20 cellular contexts compared by ENCODE assay signal in the genomic region with DNA sequence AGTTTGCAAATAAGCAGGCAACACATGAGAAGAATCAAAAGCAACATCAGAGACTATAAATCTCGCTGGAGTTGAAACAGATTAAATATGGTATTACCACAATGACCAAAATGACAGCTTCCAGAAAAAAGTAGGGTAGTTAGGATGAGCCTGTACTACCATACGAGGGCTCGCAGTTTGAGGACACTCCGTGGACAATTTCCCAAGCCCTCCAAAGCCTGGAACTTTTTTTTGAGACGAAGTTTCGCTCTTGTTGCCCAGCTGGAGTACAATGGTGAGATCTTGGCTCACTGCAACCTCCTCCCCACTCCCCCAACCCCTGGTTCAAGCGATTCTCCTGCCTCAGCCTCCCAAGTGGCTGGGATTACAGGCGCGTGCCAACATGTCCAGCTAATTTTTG. TPM values are rescaled to one million over a fixed set of nuclear protein-coding genes. Genes with fewer than 3 reads are reported as not detected.
A peak's percentile ranks its signal among the peaks of the same experiment; 100 is the strongest.
DNase-seq lines count a peak whose midpoint lies in the region; ATAC-seq and TF ChIP-seq lines count a peak whose summit lies in the region.
"Had no signal": no experiment of that assay in that cellular context is flagged by ENCODE, and none has a peak within 500 bp of the region (broad histone marks: within the 10 kb centered on the region; RNA-seq: fewer than 3 reads in every experiment).

No MANE protein-coding gene starts in this region.

- H3K36me3 ChIP-seq in kidney epithelial cell (ENCODE audit: control insufficient read depth, insufficient read depth, low read length) (no peaks in the 10 kb centered on the region), skeletal muscle satellite cell (ENCODE audit: insufficient read depth, low read length) (no peaks in the 10 kb centered on the region)
- H3K36me3 ChIP-seq: esophagus squamous epithelium, left lung had no signal

- no peak overlapping the region for H3K27ac Mint-ChIP-seq in HFFc6
- H3K27ac Mint-ChIP-seq: naive thymus-derived CD4-positive, alpha-beta T cell had no signal

- H3K4me3 Mint-ChIP-seq in HFFc6 = peak overlapping the region; percentile 84
- H3K4me3 Mint-ChIP-seq: naive thymus-derived CD4-positive, alpha-beta T cell had no signal

- in situ Hi-C loops in GM13977 (cut with MboI; ENCODE audit: low pct_unique_long_range_greater_than_20kb, low sequenced_read_pairs, unreplicated experiment) = no loop called here

- TF ChIP-seq CTCF in HFFc6 (IDR thresholded peaks at IDR 0.05) (no peak), choroid plexus epithelial cell (conservative IDR thresholded peaks at IDR 0.05; ENCODE audit: low read depth, low read length) (no peak), kidney epithelial cell (IDR thresholded peaks at IDR 0.05; ENCODE audit: insufficient read depth, low read length, poor library complexity, severe bottlenecking) (no peak), GM13977 (IDR thresholded peaks at IDR 0.05; ENCODE audit: extremely low read depth, insufficient read depth, missing control alignments) (no peak)

- peaks cover 41% of the 10 kb centered on the region for H3K4me1 Mint-ChIP-seq in HFFc6 (ENCODE audit: low read depth)

- peak overlapping the region; percentile 73 for H3K4me2 ChIP-seq in skeletal muscle satellite cell (ENCODE audit: low read length)

- H3K36me3 Mint-ChIP-seq in HFFc6 (ENCODE audit: low read depth) = no peaks in the 10 kb centered on the region

- no peak for DNase-seq in HFFc6
- DNase-seq in choroid plexus epithelial cell (ENCODE audit: low read depth) = no peak
- no peak for DNase-seq in kidney epithelial cell (ENCODE audit: low read depth)
- DNase-seq in RPMI8226 = no peak
- no peak for DNase-seq in NCI-H2227 (lab: John Stamatoyannopoulos, UW; ENCODE audit: unreplicated experiment)
- no peak for DNase-seq in GM13977 (ENCODE audit: low spot score)
- DNase-seq: activated CD4-positive, alpha-beta T cell treated with anti-CD3 and anti-CD28 coated beads for 1 hour; activated naive CD4-positive, alpha-beta T cell treated with Interleukin-2 at 50 U/mL for 16 hours; AML-193; esophagus squamous epithelium; GDM1; naive thymus-derived CD4-positive, alpha-beta T cell; NCI-H146; NCI-H226; NK-92 treated with Interleukin-12 subunit alpha and Interleukin-12 subunit beta, amount 100 ng/mL, for 24 hours; SHP77; substantia nigra had no signal

- H3K27me3 ChIP-seq in kidney epithelial cell (ENCODE audit: control insufficient read depth, insufficient read depth, low read length) (no peaks in the 10 kb centered on the region), skeletal muscle satellite cell (ENCODE audit: control insufficient read depth, insufficient read depth, low read length) (no peaks in the 10 kb centered on the region)
- H3K27me3 ChIP-seq: esophagus squamous epithelium, left lung had no signal

- ATAC-seq in HG03095 (IDR thresholded peaks at IDR 0.05; ENCODE audit: unreplicated experiment) = no peak
- ATAC-seq: naive thymus-derived CD4-positive, alpha-beta T cell had no signal

- H3K9me3 Mint-ChIP-seq in HFFc6 = no peaks in the 10 kb centered on the region

- peaks cover 35% of the 10 kb centered on the region for H3K4me1 ChIP-seq in skeletal muscle satellite cell (ENCODE audit: control insufficient read depth, insufficient read depth, low read length)

- H3K4me3 ChIP-seq in choroid plexus epithelial cell (ENCODE audit: low read depth, low read length) = peak overlapping the region; percentile 63
- H3K4me3 ChIP-seq in kidney epithelial cell (ENCODE audit: low read depth, low read length) = peak overlapping the region; percentile 37
- peak overlapping the region; percentile 72 for H3K4me3 ChIP-seq in skeletal muscle satellite cell (ENCODE audit: low read length)

- H3K9ac ChIP-seq in skeletal muscle satellite cell (ENCODE audit: low read depth, low read length) = peak overlapping the region; percentile 89

- no peaks in the 10 kb centered on the region; the same call in 1 of the 2 replicates for H3K27me3 Mint-ChIP-seq in HFFc6 (ENCODE audit: insufficient read depth)

- H3K9me3 ChIP-seq in skeletal muscle satellite cell (replicated peaks; ENCODE audit: low read length) = no peaks in the 10 kb centered on the region
- H3K9me3 ChIP-seq: esophagus squamous epithelium, left lung had no signal

RNA-seq across cellular contexts. Expression of gene LRRC17, which starts 1.0 kb away (rescaled TPM):
- 10 to 100 TPM in 2 of 6 experiments, 1 to 10 TPM in 4; 4.2 to 48.2 (median 4.8) TPM for total RNA-seq in HFFc6 (2021; fragmentation: NEBNext Ultra II Directional; extraction: Animal tissue kit (Norgen Biotek cat#: 25700))
- total RNA-seq in kidney epithelial cell = 6.2 and 6.8 TPM in 2 replicates
- 23.3 and 50.0 TPM in 2 replicates for total RNA-seq in skeletal muscle satellite cell (2012; rRNA removed)
